ENCODE assay signal across 11 cellular contexts in genomic region chr5:95925939-95926338, GRCh38. TPM values are rescaled to one million over a fixed set of nuclear protein-coding genes. Genes with fewer than 3 reads are reported as not detected.
DNase-seq lines count a peak whose midpoint lies in the region; ATAC-seq, FAIRE-seq and TF ChIP-seq lines count a peak whose summit lies in the region.
"Had no signal": no experiment of that assay in that cellular context is flagged by ENCODE, and none has a peak within 500 bp of the region (broad histone marks: within the 10 kb centered on the region; RNA-seq: fewer than 3 reads in every experiment).

No MANE protein-coding gene starts in this region.

- TF ChIP-seq CTCF in RWPE2 (IDR thresholded peaks at IDR 0.05; ENCODE audit: poor library complexity, severe bottlenecking) (no peak), esophagus squamous epithelium (IDR thresholded peaks at IDR 0.05) (no peak), adrenal gland (IDR thresholded peaks at IDR 0.05) (no peak)

- FAIRE-seq in GM18507 (lab: Jason Lieb, UNC) (peak; percentile 88), H54 (lab: Jason Lieb, UNC) (no peak)

- H3K4me3 ChIP-seq in RWPE2 (ENCODE audit: severe bottlenecking) (no peak overlapping the region), esophagus squamous epithelium (no peak overlapping the region), adrenal gland (no peak overlapping the region)

- TF ChIP-seq POLR2A in H54 (IDR thresholded peaks at IDR 0.05; ENCODE audit: low read depth, low read length): no peak
- TF ChIP-seq POLR2A in esophagus squamous epithelium (IDR thresholded peaks at IDR 0.05): no peak
- TF ChIP-seq POLR2A in adrenal gland (IDR thresholded peaks at IDR 0.05): no peak

- H3K36me3 ChIP-seq in RWPE2 (ENCODE audit: low read depth) (peaks cover 83% of the 10 kb centered on the region), esophagus squamous epithelium (peaks cover 0 to 25% (median 0%) of the 10 kb centered on the region in 3 donors), adrenal gland (replicated peaks in 1 of 2) (no peaks in the 10 kb centered on the region)

- H3K27me3 ChIP-seq in RWPE2 (ENCODE audit: insufficient read depth, poor library complexity, severe bottlenecking) (no peaks in the 10 kb centered on the region), esophagus squamous epithelium (no peaks in the 10 kb centered on the region), adrenal gland (no peaks in the 10 kb centered on the region)

- DNase-seq in GM18507 (ENCODE audit: extremely low spot score, insufficient read length, low read depth) (no peak), RWPE2 (ENCODE audit: low spot score) (no peak), H54 (ENCODE audit: insufficient read length, low spot score) (no peak), esophagus squamous epithelium (lab: John Stamatoyannopoulos, UW) (no peak), adrenal gland (no peak), HCEC 1CT (no peak)
- DNase-seq: CD8-positive, alpha-beta memory T cell; left cardiac atrium; NCI-H1048 had no signal

- peak overlapping the region; percentile 69 for H3K27ac ChIP-seq in RWPE2 (ENCODE audit: poor library complexity, severe bottlenecking)
- H3K27ac ChIP-seq in esophagus squamous epithelium: peak overlapping the region in 2 of 4 donors; percentile 66 to 72
- no peak overlapping the region for H3K27ac ChIP-seq in adrenal gland

- intact Hi-C loops in esophagus squamous epithelium (cut with DNase I) (no loop called here), adrenal gland (cut with DNase I) (no loop called here)

- peak; percentile 37 for ATAC-seq in GM19467 (IDR thresholded peaks at IDR 0.05; ENCODE audit: unreplicated experiment)
- ATAC-seq in HG02981 (IDR thresholded peaks at IDR 0.05; ENCODE audit: unreplicated experiment): peak; percentile 57
- no peak for ATAC-seq in RWPE2 (ENCODE audit: low read depth)
- ATAC-seq: left cardiac atrium had no signal

- H3K4me1 ChIP-seq in RWPE2 (ENCODE audit: insufficient read depth, poor library complexity, severe bottlenecking) (peaks cover 60% of the 10 kb centered on the region), esophagus squamous epithelium (peaks cover 14 to 87% (median 45%) of the 10 kb centered on the region in 3 donors), adrenal gland (replicated peaks in 1 of 2) (peaks cover 0 to 2% of the 10 kb centered on the region in 2 donors)

- H3K9me3 ChIP-seq in RWPE2 (ENCODE audit: severe bottlenecking) (no peaks in the 10 kb centered on the region), esophagus squamous epithelium (no peaks in the 10 kb centered on the region), adrenal gland (replicated peaks in 1 of 3) (no peaks in the 10 kb centered on the region)

RNA-seq across cellular contexts. Expression of gene ELL2, which starts 35.7 kb away (rescaled TPM):
- total RNA-seq in esophagus squamous epithelium (100 to 1,000 TPM in 3 of 4 donors, 10 to 100 TPM in 1; 74.9 to 124 (median 121) TPM), adrenal gland (10 to 100 TPM in 7 of 8 donors, 1 to 10 TPM in 1; 7.1 to 27.5 (median 19.5) TPM)
- polyA plus RNA-seq in adrenal gland: 10 to 100 TPM in 1 of 3 donors, 1 to 10 TPM in 2; 7.8 to 16.4 (median 9.5) TPM
